In the genomic region with DNA sequence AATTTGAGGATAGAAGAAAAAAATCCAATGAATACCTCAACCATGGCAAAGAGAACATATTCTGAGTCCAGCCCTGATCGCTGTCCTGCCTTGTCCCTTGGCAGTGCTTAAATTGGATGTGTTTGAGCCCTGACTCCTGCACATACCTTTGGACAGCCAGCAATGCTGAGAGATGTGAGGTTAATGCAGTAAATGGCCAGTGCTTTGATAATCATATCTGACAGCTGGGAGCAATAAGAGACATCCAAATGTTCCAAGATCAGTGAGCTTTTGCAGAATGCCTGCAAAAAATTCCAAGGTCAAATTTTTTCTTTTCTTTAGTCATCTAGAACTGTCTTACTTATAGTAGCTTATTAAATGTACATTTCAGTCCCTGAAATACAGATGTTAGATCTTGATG, we compare ENCODE assay signal across 24 cellular contexts.
"Had no signal": no experiment of that assay in that cellular context is flagged by ENCODE, and none has a peak within 500 bp of the region (broad histone marks: within the 10 kb centered on the region; RNA-seq: fewer than 3 reads in every experiment).

No MANE protein-coding gene starts in this region.

- H3K27ac Mint-ChIP-seq: endodermal cell; naive thymus-derived CD8-positive, alpha-beta T cell; progenitor cell of endocrine pancreas; stimulated activated memory B cell treated with anti-CD40 and anti-IgM and Interleukin-4, amounts not matched to agents 10 μg/mL and 1 μg/mL and 100 μg/mL, for 72 hours; stimulated activated naive CD8-positive, alpha-beta T cell treated with anti-CD3 and anti-CD28 coated beads, Interleukin-15, Interleukin-2, amounts not matched to agents 100 ng/mL and 50 ng/mL, for 24 hours had no signal

- H3K4me3 Mint-ChIP-seq: endodermal cell; naive thymus-derived CD8-positive, alpha-beta T cell; stimulated activated memory B cell treated with anti-CD40 and anti-IgM and Interleukin-4, amounts not matched to agents 10 μg/mL and 1 μg/mL and 100 μg/mL, for 72 hours; stimulated activated naive CD8-positive, alpha-beta T cell treated with anti-CD3 and anti-CD28 coated beads, Interleukin-15, Interleukin-2, amounts not matched to agents 100 ng/mL and 50 ng/mL, for 24 hours had no signal

- H3K27me3 Mint-ChIP-seq: naive thymus-derived CD8-positive, alpha-beta T cell; progenitor cell of endocrine pancreas; stimulated activated memory B cell treated with anti-CD40 and anti-IgM and Interleukin-4, amounts not matched to agents 10 μg/mL and 1 μg/mL and 100 μg/mL, for 72 hours; stimulated activated naive CD8-positive, alpha-beta T cell treated with anti-CD3 and anti-CD28 coated beads, Interleukin-15, Interleukin-2, amounts not matched to agents 100 ng/mL and 50 ng/mL, for 24 hours had no signal

- ATAC-seq: gastroesophageal sphincter; left ventricle myocardium superior; naive thymus-derived CD8-positive, alpha-beta T cell; right cardiac atrium; stimulated activated memory B cell treated with anti-CD40 and anti-IgM and Interleukin-4, amounts not matched to agents 10 μg/mL and 1 μg/mL and 100 μg/mL, for 72 hours; upper lobe of right lung had no signal

- H3K4me1 ChIP-seq: gastroesophageal sphincter, pancreas, testis, upper lobe of right lung had no signal

- H3K27ac ChIP-seq: coronary artery, gastroesophageal sphincter, testis, tibial nerve, upper lobe of right lung had no signal

- DNase-seq: central memory CD4-positive, alpha-beta T cell; effector CD4-positive, alpha-beta T cell; endodermal cell; erythroblast; kidney; left colon; left ventricle myocardium superior; mucosa of descending colon; naive thymus-derived CD8-positive, alpha-beta T cell; occipital lobe; pancreas; right cardiac atrium; spleen; stimulated activated CD4-positive, alpha-beta T cell treated with anti-CD3 and anti-CD28 coated beads, Interleukin-15, amount 100 ng/mL, for 24 hours; stimulated activated CD4-positive, alpha-beta T cell treated with anti-CD3 and anti-CD28 coated beads, Interleukin-1b, Interleukin-23, amount 100 ng/mL, for 48 hours; stimulated activated CD4-positive, alpha-beta T cell treated with anti-CD3 and anti-CD28 coated beads, Interleukin-4, amount 100 ng/mL, for 24 hours; testis; upper lobe of right lung had no signal

- H3K9me3 ChIP-seq: gastroesophageal sphincter, mucosa of descending colon, pancreas, spleen, testis, tibial nerve, upper lobe of right lung had no signal

- H3K4me3 ChIP-seq: coronary artery, gastroesophageal sphincter, mucosa of descending colon, pancreas, spleen, testis, tibial nerve, upper lobe of right lung had no signal

- H3K36me3 ChIP-seq: pancreas had no signal

- H3K27me3 ChIP-seq: gastroesophageal sphincter, pancreas, spleen, testis, tibial nerve, upper lobe of right lung had no signal

- H3K4me1 Mint-ChIP-seq: stimulated activated memory B cell treated with anti-CD40 and anti-IgM and Interleukin-4, amounts not matched to agents 10 μg/mL and 1 μg/mL and 100 μg/mL, for 72 hours had no signal

- H3K9me3 Mint-ChIP-seq: endodermal cell; naive thymus-derived CD8-positive, alpha-beta T cell; stimulated activated memory B cell treated with anti-CD40 and anti-IgM and Interleukin-4, amounts not matched to agents 10 μg/mL and 1 μg/mL and 100 μg/mL, for 72 hours; stimulated activated naive CD8-positive, alpha-beta T cell treated with anti-CD3 and anti-CD28 coated beads, Interleukin-15, Interleukin-2, amounts not matched to agents 100 ng/mL and 50 ng/mL, for 24 hours had no signal
